1 cellular context compared by ENCODE assay signal in the genomic region with DNA sequence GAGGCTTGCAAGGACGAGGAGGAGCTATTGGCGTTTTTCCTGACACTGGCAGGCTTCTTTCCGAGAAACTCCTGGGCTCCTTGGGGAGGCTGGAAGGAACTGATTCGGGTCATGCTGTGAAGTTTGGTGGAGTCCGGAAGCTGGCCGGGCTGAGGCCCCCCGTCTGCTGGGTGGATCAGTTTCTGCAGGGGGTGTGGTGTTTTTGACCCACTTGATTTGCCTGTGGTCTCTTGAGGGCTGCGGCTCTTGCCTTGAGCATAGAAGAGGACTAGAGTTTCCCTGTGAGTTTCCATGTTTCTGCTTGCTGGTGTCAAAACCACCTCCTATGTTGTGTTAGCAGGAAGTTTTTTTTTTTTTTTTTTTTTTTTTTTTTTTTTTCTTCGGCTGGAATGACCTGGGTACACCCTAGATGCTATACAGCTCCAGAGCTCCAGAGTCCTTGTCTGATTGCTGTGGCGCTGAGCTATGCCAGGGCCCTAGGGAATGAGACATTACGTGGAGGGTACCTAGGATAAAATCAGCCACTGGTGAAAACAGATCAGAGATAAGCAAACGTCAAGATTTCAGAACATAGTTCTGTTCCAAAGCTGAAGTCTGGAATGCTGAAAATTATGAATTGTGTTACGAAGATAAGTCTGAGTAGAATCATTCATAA.
TF ChIP-seq lines count a peak whose summit lies in the region.

No MANE protein-coding gene starts in this region.

TF ChIP-seq in GM12878, 131 proteins besides CTCF, POLR2A, EP300 and RAD21 (continued from another document and continues in another):
- TF ChIP-seq, protein P1, sequence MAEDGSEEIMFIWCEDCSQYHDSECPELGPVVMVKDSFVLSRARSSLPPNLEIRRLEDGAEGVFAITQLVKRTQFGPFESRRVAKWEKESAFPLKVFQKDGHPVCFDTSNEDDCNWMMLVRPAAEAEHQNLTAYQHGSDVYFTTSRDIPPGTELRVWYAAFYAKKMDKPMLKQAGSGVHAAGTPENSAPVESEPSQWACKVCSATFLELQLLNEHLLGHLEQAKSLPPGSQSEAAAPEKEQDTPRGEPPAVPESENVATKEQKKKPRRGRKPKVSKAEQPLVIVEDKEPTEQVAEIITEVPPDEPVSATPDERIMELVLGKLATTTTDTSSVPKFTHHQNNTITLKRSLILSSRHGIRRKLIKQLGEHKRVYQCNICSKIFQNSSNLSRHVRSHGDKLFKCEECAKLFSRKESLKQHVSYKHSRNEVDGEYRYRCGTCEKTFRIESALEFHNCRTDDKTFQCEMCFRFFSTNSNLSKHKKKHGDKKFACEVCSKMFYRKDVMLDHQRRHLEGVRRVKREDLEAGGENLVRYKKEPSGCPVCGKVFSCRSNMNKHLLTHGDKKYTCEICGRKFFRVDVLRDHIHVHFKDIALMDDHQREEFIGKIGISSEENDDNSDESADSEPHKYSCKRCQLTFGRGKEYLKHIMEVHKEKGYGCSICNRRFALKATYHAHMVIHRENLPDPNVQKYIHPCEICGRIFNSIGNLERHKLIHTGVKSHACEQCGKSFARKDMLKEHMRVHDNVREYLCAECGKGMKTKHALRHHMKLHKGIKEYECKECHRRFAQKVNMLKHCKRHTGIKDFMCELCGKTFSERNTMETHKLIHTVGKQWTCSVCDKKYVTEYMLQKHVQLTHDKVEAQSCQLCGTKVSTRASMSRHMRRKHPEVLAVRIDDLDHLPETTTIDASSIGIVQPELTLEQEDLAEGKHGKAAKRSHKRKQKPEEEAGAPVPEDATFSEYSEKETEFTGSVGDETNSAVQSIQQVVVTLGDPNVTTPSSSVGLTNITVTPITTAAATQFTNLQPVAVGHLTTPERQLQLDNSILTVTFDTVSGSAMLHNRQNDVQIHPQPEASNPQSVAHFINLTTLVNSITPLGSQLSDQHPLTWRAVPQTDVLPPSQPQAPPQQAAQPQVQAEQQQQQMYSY (CRISPR knock-in tag; IDR thresholded peaks at IDR 0.05): no peak
- no peak for TF ChIP-seq TARDBP (IDR thresholded peaks at IDR 0.05; ENCODE audit: borderline replicate concordance)
- TF ChIP-seq, protein P2, sequence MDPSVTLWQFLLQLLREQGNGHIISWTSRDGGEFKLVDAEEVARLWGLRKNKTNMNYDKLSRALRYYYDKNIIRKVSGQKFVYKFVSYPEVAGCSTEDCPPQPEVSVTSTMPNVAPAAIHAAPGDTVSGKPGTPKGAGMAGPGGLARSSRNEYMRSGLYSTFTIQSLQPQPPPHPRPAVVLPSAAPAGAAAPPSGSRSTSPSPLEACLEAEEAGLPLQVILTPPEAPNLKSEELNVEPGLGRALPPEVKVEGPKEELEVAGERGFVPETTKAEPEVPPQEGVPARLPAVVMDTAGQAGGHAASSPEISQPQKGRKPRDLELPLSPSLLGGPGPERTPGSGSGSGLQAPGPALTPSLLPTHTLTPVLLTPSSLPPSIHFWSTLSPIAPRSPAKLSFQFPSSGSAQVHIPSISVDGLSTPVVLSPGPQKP (IDR thresholded peaks at IDR 0.05; ENCODE audit: low read depth, low read length): peak; percentile 73; the same call in 1 of the 2 replicates
- peak; percentile 52; the same call in 1 of the 2 replicates for TF ChIP-seq PAX5 (IDR thresholded peaks at IDR 0.05; ENCODE audit: borderline replicate concordance, low read depth, low read length)
- TF ChIP-seq STAT3 (IDR thresholded peaks at IDR 0.05; ENCODE audit: low read depth, low read length): no peak
- no peak for TF ChIP-seq MEF2A (IDR thresholded peaks at IDR 0.05; ENCODE audit: insufficient read depth, low read depth, low read length)
- TF ChIP-seq SUPT20H (IDR thresholded peaks at IDR 0.05; ENCODE audit: borderline replicate concordance, control insufficient read depth, low read depth, low read length): no peak
- TF ChIP-seq KDM1A (IDR thresholded peaks at IDR 0.05; ENCODE audit: borderline replicate concordance): no peak
- no peak for TF ChIP-seq FOXK2 (IDR thresholded peaks at IDR 0.05)
- TF ChIP-seq TAF1 (IDR thresholded peaks at IDR 0.05; ENCODE audit: borderline replicate concordance, low read depth, low read length): peak; percentile 55; the same call in 1 of the 2 replicates
- peak; percentile 21 for TF ChIP-seq SMAD1 (IDR thresholded peaks at IDR 0.05; ENCODE audit: low read depth, partially characterized antibody)
- TF ChIP-seq RBBP5 (conservative IDR thresholded peaks at IDR 0.05): no peak
- TF ChIP-seq RFX5 (IDR thresholded peaks at IDR 0.05; ENCODE audit: low read depth, low read length): no peak
- TF ChIP-seq, protein P3, sequence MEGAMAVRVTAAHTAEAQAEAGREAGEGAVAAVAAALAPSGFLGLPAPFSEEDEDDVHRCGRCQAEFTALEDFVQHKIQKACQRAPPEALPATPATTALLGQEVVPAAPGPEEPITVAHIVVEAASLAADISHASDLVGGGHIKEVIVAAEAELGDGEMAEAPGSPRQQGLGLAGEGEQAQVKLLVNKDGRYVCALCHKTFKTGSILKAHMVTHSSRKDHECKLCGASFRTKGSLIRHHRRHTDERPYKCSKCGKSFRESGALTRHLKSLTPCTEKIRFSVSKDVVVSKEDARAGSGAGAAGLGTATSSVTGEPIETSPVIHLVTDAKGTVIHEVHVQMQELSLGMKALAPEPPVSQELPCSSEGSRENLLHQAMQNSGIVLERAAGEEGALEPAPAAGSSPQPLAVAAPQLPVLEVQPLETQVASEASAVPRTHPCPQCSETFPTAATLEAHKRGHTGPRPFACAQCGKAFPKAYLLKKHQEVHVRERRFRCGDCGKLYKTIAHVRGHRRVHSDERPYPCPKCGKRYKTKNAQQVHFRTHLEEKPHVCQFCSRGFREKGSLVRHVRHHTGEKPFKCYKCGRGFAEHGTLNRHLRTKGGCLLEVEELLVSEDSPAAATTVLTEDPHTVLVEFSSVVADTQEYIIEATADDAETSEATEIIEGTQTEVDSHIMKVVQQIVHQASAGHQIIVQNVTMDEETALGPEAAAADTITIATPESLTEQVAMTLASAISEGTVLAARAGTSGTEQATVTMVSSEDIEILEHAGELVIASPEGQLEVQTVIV (IDR thresholded peaks at IDR 0.05; ENCODE audit: borderline replicate concordance, partially characterized antibody): no peak
- TF ChIP-seq ZSCAN29 (IDR thresholded peaks at IDR 0.05): no peak
- TF ChIP-seq, protein P4, sequence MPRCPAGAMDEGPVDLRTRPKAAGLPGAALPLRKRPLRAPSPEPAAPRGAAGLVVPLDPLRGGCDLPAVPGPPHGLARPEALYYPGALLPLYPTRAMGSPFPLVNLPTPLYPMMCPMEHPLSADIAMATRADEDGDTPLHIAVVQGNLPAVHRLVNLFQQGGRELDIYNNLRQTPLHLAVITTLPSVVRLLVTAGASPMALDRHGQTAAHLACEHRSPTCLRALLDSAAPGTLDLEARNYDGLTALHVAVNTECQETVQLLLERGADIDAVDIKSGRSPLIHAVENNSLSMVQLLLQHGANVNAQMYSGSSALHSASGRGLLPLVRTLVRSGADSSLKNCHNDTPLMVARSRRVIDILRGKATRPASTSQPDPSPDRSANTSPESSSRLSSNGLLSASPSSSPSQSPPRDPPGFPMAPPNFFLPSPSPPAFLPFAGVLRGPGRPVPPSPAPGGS (IDR thresholded peaks at IDR 0.05; ENCODE audit: borderline replicate concordance, insufficient read depth, low read depth, low read length, poor library complexity, severe bottlenecking): no peak
- peak; percentile 70 to 75; a peak in 2 of 4 replicates for TF ChIP-seq IKZF2 (IDR thresholded peaks at IDR 0.05)
- TF ChIP-seq, protein P5, sequence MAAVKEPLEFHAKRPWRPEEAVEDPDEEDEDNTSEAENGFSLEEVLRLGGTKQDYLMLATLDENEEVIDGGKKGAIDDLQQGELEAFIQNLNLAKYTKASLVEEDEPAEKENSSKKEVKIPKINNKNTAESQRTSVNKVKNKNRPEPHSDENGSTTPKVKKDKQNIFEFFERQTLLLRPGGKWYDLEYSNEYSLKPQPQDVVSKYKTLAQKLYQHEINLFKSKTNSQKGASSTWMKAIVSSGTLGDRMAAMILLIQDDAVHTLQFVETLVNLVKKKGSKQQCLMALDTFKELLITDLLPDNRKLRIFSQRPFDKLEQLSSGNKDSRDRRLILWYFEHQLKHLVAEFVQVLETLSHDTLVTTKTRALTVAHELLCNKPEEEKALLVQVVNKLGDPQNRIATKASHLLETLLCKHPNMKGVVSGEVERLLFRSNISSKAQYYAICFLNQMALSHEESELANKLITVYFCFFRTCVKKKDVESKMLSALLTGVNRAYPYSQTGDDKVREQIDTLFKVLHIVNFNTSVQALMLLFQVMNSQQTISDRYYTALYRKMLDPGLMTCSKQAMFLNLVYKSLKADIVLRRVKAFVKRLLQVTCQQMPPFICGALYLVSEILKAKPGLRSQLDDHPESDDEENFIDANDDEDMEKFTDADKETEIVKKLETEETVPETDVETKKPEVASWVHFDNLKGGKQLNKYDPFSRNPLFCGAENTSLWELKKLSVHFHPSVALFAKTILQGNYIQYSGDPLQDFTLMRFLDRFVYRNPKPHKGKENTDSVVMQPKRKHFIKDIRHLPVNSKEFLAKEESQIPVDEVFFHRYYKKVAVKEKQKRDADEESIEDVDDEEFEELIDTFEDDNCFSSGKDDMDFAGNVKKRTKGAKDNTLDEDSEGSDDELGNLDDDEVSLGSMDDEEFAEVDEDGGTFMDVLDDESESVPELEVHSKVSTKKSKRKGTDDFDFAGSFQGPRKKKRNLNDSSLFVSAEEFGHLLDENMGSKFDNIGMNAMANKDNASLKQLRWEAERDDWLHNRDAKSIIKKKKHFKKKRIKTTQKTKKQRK (IDR thresholded peaks at IDR 0.05; ENCODE audit: low read depth, low read length): no peak
- no peak for TF ChIP-seq SMC3 (IDR thresholded peaks at IDR 0.05; ENCODE audit: borderline replicate concordance, low read length)
- TF ChIP-seq SMAD5 (IDR thresholded peaks at IDR 0.05; ENCODE audit: low read depth): no peak
- TF ChIP-seq, protein P6, sequence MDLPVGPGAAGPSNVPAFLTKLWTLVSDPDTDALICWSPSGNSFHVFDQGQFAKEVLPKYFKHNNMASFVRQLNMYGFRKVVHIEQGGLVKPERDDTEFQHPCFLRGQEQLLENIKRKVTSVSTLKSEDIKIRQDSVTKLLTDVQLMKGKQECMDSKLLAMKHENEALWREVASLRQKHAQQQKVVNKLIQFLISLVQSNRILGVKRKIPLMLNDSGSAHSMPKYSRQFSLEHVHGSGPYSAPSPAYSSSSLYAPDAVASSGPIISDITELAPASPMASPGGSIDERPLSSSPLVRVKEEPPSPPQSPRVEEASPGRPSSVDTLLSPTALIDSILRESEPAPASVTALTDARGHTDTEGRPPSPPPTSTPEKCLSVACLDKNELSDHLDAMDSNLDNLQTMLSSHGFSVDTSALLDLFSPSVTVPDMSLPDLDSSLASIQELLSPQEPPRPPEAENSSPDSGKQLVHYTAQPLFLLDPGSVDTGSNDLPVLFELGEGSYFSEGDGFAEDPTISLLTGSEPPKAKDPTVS (IDR thresholded peaks at IDR 0.05; ENCODE audit: low read depth, low read length): no peak
- no peak for TF ChIP-seq HDGF (IDR thresholded peaks at IDR 0.05)
- no peak for TF ChIP-seq NR2C1 (IDR thresholded peaks at IDR 0.05)
- no peak for TF ChIP-seq YBX1 (IDR thresholded peaks at IDR 0.05)
- TF ChIP-seq CREB1 (IDR thresholded peaks at IDR 0.05; ENCODE audit: low read depth): peak; percentile 33; the same call in 1 of the 2 replicates
- TF ChIP-seq, protein P7, sequence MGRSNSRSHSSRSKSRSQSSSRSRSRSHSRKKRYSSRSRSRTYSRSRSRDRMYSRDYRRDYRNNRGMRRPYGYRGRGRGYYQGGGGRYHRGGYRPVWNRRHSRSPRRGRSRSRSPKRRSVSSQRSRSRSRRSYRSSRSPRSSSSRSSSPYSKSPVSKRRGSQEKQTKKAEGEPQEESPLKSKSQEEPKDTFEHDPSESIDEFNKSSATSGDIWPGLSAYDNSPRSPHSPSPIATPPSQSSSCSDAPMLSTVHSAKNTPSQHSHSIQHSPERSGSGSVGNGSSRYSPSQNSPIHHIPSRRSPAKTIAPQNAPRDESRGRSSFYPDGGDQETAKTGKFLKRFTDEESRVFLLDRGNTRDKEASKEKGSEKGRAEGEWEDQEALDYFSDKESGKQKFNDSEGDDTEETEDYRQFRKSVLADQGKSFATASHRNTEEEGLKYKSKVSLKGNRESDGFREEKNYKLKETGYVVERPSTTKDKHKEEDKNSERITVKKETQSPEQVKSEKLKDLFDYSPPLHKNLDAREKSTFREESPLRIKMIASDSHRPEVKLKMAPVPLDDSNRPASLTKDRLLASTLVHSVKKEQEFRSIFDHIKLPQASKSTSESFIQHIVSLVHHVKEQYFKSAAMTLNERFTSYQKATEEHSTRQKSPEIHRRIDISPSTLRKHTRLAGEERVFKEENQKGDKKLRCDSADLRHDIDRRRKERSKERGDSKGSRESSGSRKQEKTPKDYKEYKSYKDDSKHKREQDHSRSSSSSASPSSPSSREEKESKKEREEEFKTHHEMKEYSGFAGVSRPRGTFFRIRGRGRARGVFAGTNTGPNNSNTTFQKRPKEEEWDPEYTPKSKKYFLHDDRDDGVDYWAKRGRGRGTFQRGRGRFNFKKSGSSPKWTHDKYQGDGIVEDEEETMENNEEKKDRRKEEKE (IDR thresholded peaks at IDR 0.05): no peak
- no peak for TF ChIP-seq CBX5 (IDR thresholded peaks at IDR 0.05; ENCODE audit: low read depth)
- TF ChIP-seq NFXL1 (IDR thresholded peaks at IDR 0.05; ENCODE audit: borderline replicate concordance): no peak
- TF ChIP-seq, protein P8, sequence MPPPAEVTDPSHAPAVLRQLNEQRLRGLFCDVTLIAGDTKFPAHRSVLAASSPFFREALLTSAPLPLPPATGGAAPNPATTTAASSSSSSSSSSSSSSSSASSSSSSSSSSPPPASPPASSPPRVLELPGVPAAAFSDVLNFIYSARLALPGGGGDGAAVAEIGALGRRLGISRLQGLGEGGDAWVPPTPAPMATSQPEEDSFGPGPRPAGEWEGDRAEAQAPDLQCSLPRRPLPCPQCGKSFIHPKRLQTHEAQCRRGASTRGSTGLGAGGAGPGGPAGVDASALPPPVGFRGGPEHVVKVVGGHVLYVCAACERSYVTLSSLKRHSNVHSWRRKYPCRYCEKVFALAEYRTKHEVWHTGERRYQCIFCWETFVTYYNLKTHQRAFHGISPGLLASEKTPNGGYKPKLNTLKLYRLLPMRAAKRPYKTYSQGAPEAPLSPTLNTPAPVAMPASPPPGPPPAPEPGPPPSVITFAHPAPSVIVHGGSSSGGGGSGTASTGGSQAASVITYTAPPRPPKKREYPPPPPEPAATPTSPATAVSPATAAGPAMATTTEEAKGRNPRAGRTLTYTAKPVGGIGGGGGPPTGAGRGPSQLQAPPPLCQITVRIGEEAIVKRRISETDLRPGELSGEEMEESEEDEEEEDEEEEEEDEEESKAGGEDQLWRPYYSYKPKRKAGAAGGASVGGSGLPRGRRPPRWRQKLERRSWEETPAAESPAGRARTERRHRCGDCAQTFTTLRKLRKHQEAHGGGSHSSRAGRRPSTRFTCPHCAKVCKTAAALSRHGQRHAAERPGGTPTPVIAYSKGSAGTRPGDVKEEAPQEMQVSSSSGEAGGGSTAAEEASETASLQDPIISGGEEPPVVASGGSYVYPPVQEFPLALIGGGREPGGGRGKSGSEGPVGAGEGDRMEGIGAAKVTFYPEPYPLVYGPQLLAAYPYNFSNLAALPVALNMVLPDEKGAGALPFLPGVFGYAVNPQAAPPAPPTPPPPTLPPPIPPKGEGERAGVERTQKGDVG (CRISPR knock-in tag; IDR thresholded peaks at IDR 0.05): no peak
